2 cellular contexts compared by ENCODE assay signal in genomic region chr10:46266506-46266985, GRCh38.
TF ChIP-seq lines count a peak whose summit lies in the region.

No MANE protein-coding gene starts in this region.

TF ChIP-seq in GM12891, 5 proteins besides CTCF, POLR2A, EP300 and RAD21:
- TF ChIP-seq PAX5 (IDR thresholded peaks at IDR 0.05; ENCODE audit: insufficient read depth, low read length, severe bottlenecking): no peak
- no peak for TF ChIP-seq TAF1 (IDR thresholded peaks at IDR 0.05; ENCODE audit: low read depth, low read length)
- no peak for TF ChIP-seq POLR2AphosphoS5 (IDR thresholded peaks at IDR 0.05; ENCODE audit: low read depth, low read length)
- peak; percentile 27; the same call in 1 of the 2 replicates for TF ChIP-seq SPI1 (IDR thresholded peaks at IDR 0.05; ENCODE audit: low read depth, low read length)
TF ChIP-seq in GM12891: peak in this region for 1.

TF ChIP-seq in K562, 482 proteins besides CTCF, POLR2A, EP300 and RAD21:
- TF ChIP-seq HNRNPLL (IDR thresholded peaks at IDR 0.05; ENCODE audit: low read depth, low read length, poor library complexity, severe bottlenecking): peak; percentile 93
- no peak for TF ChIP-seq ZNF778 (CRISPR knock-in tag; IDR thresholded peaks at IDR 0.05)
- peak; percentile 63 for TF ChIP-seq CEBPB (tag; IDR thresholded peaks at IDR 0.05)
